ENCODE assay signal across 20 cellular contexts in the genomic region with DNA sequence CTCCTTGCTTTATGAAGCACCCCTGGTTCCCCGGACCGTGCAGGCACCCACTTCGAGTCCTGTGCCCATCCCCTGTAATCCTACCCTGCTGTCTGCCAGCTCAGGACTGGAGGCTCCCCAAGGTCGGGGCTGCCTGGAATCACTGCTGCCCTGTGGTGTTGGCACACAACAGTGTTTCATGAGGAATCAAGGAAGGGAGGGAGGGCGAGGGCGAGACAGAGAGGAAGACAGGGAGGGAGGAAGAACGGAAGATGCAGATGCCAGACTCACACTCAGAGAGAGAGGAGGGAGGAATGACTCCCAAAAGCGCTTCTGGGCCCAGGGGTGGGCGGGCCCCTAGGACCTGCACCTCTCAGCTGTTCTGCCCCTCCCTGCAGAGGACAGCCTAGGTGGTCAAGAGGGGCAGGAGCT. TPM values are rescaled to one million over a fixed set of nuclear protein-coding genes. Genes with fewer than 3 reads are reported as not detected.
DNase-seq lines count a peak whose midpoint lies in the region; ATAC-seq, FAIRE-seq and TF ChIP-seq lines count a peak whose summit lies in the region.
"Had no signal": no experiment of that assay in that cellular context is flagged by ENCODE, and none has a peak within 500 bp of the region (broad histone marks: within the 10 kb centered on the region; RNA-seq: fewer than 3 reads in every experiment).

No MANE protein-coding gene starts in this region.

- H3K4me3 ChIP-seq in right cardiac atrium (ENCODE audit: low read length), result no peak overlapping the region
- H3K4me3 ChIP-seq in H1 (ENCODE audit: extremely low read depth in 1 of 4, insufficient read depth in 2 of 4, low read depth in 3 of 4, low read length in 4 of 4), result no peak overlapping the region
- no peak overlapping the region for H3K4me3 ChIP-seq in thoracic aorta
- H3K4me3 ChIP-seq in adrenal gland, result no peak overlapping the region
- H3K4me3 ChIP-seq: BLaER1, GM23338 had no signal

- ATAC-seq in right cardiac atrium (no peak), Right ventricle myocardium superior (ENCODE audit: poor library complexity) (no peak), thoracic aorta (ENCODE audit: insufficient number of reproducible peaks, low FRiP score, low read depth) (no peak)
- ATAC-seq: GM23338, HCT116 had no signal

- H2BK120ac ChIP-seq in H1 (replicated peaks; ENCODE audit: low read depth, low read length), result no peak overlapping the region

- no peak overlapping the region for H2BK5ac ChIP-seq in H1 (ENCODE audit: low read depth, low read length)

- H2BK12ac ChIP-seq in H1 (ENCODE audit: low read depth, low read length), result peak overlapping the region; percentile 68; the same call in 1 of the 2 replicates

- no peak overlapping the region for H3K4me2 ChIP-seq in H1 (ENCODE audit: insufficient read depth in 1 of 2, low read depth in 2 of 2, low read length in 2 of 2)
- H3K4me2 ChIP-seq: BLaER1, GM23338 had no signal

- H4K20me1 ChIP-seq in H1 (replicated peaks in 1 of 2; ENCODE audit: control insufficient read depth in 1 of 2, insufficient read depth in 2 of 2, low read length in 2 of 2), result no peaks in the 10 kb centered on the region
- H4K20me1 ChIP-seq: BLaER1 had no signal

- TF ChIP-seq CTCF in H1 (IDR thresholded peaks at IDR 0.05; ENCODE audit: control extremely low read depth in 1 of 3, insufficient read depth in 1 of 3, low read depth in 1 of 3, low read length in 3 of 3), result no peak
- TF ChIP-seq CTCF in thoracic aorta (IDR thresholded peaks at IDR 0.05), result no peak
- TF ChIP-seq CTCF in adrenal gland (IDR thresholded peaks at IDR 0.05), result no peak

- 72% methylated on average over 9 of the region's 9 CpGs for WGBS in right cardiac atrium
- WGBS in H1 (ENCODE audit: extremely low coverage in 1 of 2, insufficient coverage in 1 of 2, insufficient read length in 1 of 2, insufficient replicate concordance in 2 of 2, low coverage in 1 of 2, low lambda C conversion rate in 2 of 2, missing lambda C conversion rate in 1 of 2), 2 experiments, result 72% methylated on average over 7 of the region's 9 CpGs; no CpG with 5 or more reads in 1 of the 2 experiments
- whole genome bisulfite sequencing in adrenal gland, 4 donors, result 57 to 71% (median 61%) methylated on average over 7 to 9 of the region's 9 CpGs

- H4K5ac ChIP-seq in H1 (ENCODE audit: insufficient read length, low read depth, low read length), result no peak overlapping the region

- no peak for TF ChIP-seq EP300 in H1 (IDR thresholded peaks at IDR 0.05; ENCODE audit: borderline replicate concordance in 1 of 2, low read depth in 2 of 2, low read length in 2 of 2)

- H3K18ac ChIP-seq in H1 (ENCODE audit: extremely low read depth, low read length), result no peak overlapping the region; the same call in 1 of the 2 replicates

- H2BK20ac ChIP-seq in H1 (ENCODE audit: low read length), result no peak overlapping the region

- H2BK15ac ChIP-seq in H1 (ENCODE audit: low read length), result no peak overlapping the region

- H3K9me3 ChIP-seq in right cardiac atrium (ENCODE audit: control insufficient read depth, low read length) (no peaks in the 10 kb centered on the region), H1 (ENCODE audit: insufficient read depth in 2 of 2, low read depth in 1 of 2, low read length in 1 of 2) (peaks cover 6 to 8% of the 10 kb centered on the region in 2 experiments; a peak in 3 of 4 replicates), thoracic aorta (peaks cover under 1% of the 10 kb centered on the region), adrenal gland (replicated peaks in 1 of 3) (no peaks in the 10 kb centered on the region)

- no peak overlapping the region for H3K4ac ChIP-seq in H1 (replicated peaks; ENCODE audit: insufficient read length, low read depth, low read length)

- peaks cover 3% of the 10 kb centered on the region; the same call in 1 of the 2 replicates for H3K23me2 ChIP-seq in H1 (ENCODE audit: low read depth, low read length)

- H2AK5ac ChIP-seq in H1 (ENCODE audit: low read depth, low read length), result no peak overlapping the region

- H3K27me3 ChIP-seq in right cardiac atrium (ENCODE audit: control insufficient read depth, insufficient read depth) (no peaks in the 10 kb centered on the region), H1 (replicated peaks in 1 of 4; ENCODE audit: control insufficient read depth in 3 of 4, extremely low read depth in 1 of 4, insufficient read depth in 3 of 4, low read length in 3 of 4) (peaks cover 0 to 27% (median 25%) of the 10 kb centered on the region in 4 experiments; a peak in 5 of 7 replicates), thoracic aorta (replicated peaks; ENCODE audit: insufficient read depth) (no peaks in the 10 kb centered on the region), adrenal gland (peaks cover 33% of the 10 kb centered on the region)

- FAIRE-seq in H1 (lab: Jason Lieb, UNC), result no peak
- FAIRE-seq: HTR-8/SVneo had no signal

- H3K27ac ChIP-seq in right cardiac atrium (ENCODE audit: low read length), result no peak overlapping the region
- no peak overlapping the region for H3K27ac ChIP-seq in H1 (ENCODE audit: low read depth, low read length)
- peak overlapping the region; percentile 77 to 86 for H3K27ac ChIP-seq in thoracic aorta
- no peak overlapping the region for H3K27ac ChIP-seq in adrenal gland
- H3K27ac ChIP-seq: BLaER1 had no signal

- POLR2A ChIA-PET in H1 (lab: Charles Lee; ENCODE audit: partially characterized antibody), result interaction anchor here (0.6 to 1.0 kb wide), 2 partner anchors 43 to 93 kb away, joined by 3 read pairs; no protein-coding TSS in a partner anchor

- TF ChIP-seq POLR2A in H1 (IDR thresholded peaks at IDR 0.05; ENCODE audit: control extremely low read depth in 1 of 2, low read depth in 2 of 2, low read length in 2 of 2) (no peak), adrenal gland (IDR thresholded peaks at IDR 0.05) (no peak)

- H2AFZ ChIP-seq in H1 (ENCODE audit: low read length), result no peak overlapping the region
- H2AFZ ChIP-seq: GM23338 had no signal

- TF ChIP-seq RAD21 in H1 (IDR thresholded peaks at IDR 0.05 in 1 of 2, conservative IDR thresholded peaks at IDR 0.05 in 1 of 2; ENCODE audit: low read depth in 2 of 2, low read length in 2 of 2), result no peak

- H4K91ac ChIP-seq in H1 (replicated peaks; ENCODE audit: insufficient read length, low read length), result no peak overlapping the region

- H3K36me3 ChIP-seq in H1 (ENCODE audit: control insufficient read depth in 2 of 4, insufficient read depth in 4 of 4, low read length in 3 of 4), result no peaks in the 10 kb centered on the region; a peak in 2 of 8 replicates
- H3K36me3 ChIP-seq in thoracic aorta, result no peaks in the 10 kb centered on the region
- no peaks in the 10 kb centered on the region for H3K36me3 ChIP-seq in adrenal gland (replicated peaks in 1 of 2)
- H3K36me3 ChIP-seq: BLaER1 had no signal

- no peak overlapping the region for H4K8ac ChIP-seq in H1 (ENCODE audit: extremely low read depth, insufficient read depth, low read length)

- H3K9ac ChIP-seq in H1 (replicated peaks in 1 of 4; ENCODE audit: extremely low read depth in 1 of 4, low read depth in 3 of 4, low read length in 3 of 4), result no peak overlapping the region
- H3K9ac ChIP-seq: BLaER1 had no signal

- intact Hi-C loops in right cardiac atrium (cut with DNase I), result no loop called here
- intact Hi-C loops in Right ventricle myocardium superior (cut with DNase I), result no loop called here
- intact Hi-C loops in adrenal gland (cut with DNase I), result no loop called here

- DNase-seq in right cardiac atrium (peak in 2 of 3 donors; percentile 19 to 41), Right ventricle myocardium superior (no peak), H1 (ENCODE audit: low read depth in 1 of 2, low spot score in 2 of 2) (no peak), thoracic aorta (ENCODE audit: low spot score) (no peak), adrenal gland (no peak), GF-D8 (lab: John Stamatoyannopoulos, UW) (no peak)
- no peak for DNase-seq in activated CD8-positive, alpha-beta memory T cell treated with anti-CD3 and anti-CD28 coated beads, Interleukin-2, amount 50 U/mL, for 48 hours
- DNase-seq: 8988T; CD4-positive, alpha-beta memory T cell; DMS153; DMS79; GDM1; H7; HFFc6 had no signal

- H3K79me1 ChIP-seq in H1 (ENCODE audit: low read depth, low read length), result no peaks in the 10 kb centered on the region

- CTCF ChIA-PET in H1 (lab: Charles Lee; ENCODE audit: partially characterized antibody), result interaction anchor here (1.0 to 1.3 kb wide), 3 partner anchors 101 to 229 kb away, joined by 3 read pairs; no protein-coding TSS in a partner anchor

- H3K23ac ChIP-seq in H1 (ENCODE audit: insufficient read length), result no peak overlapping the region

- no peaks in the 10 kb centered on the region for H3K79me2 ChIP-seq in H1 (ENCODE audit: control insufficient read depth in 1 of 2, insufficient read depth in 2 of 2, low read length in 2 of 2)

- no peak overlapping the region for H3K14ac ChIP-seq in H1 (ENCODE audit: insufficient read length)

- H3K4me1 ChIP-seq in right cardiac atrium (ENCODE audit: control insufficient read depth, insufficient read depth, low read length) (no peaks in the 10 kb centered on the region), H1 (replicated peaks in 1 of 4; ENCODE audit: control insufficient read depth in 3 of 4, insufficient read depth in 4 of 4, low read length in 3 of 4) (peaks cover 0 to 33% (median 24%) of the 10 kb centered on the region in 4 experiments; a peak in 6 of 7 replicates), thoracic aorta (ENCODE audit: control insufficient read depth in 1 of 2, low read depth in 2 of 2) (peaks cover 37 to 71% of the 10 kb centered on the region in 2 donors), adrenal gland (replicated peaks in 1 of 2) (no peaks in the 10 kb centered on the region)

- H3K56ac ChIP-seq in H1 (replicated peaks; ENCODE audit: insufficient read length, low read depth, low read length), result no peak overlapping the region

TF ChIP-seq in H1, 55 proteins besides CTCF, POLR2A, EP300 and RAD21 (continues in another document):
- TF ChIP-seq ASH2L (IDR thresholded peaks at IDR 0.05; ENCODE audit: low read length) (no peak), FOSL1 (IDR thresholded peaks at IDR 0.05; ENCODE audit: insufficient read depth, low read depth, low read length) (no peak), NRF1 (IDR thresholded peaks at IDR 0.05; ENCODE audit: low read depth, low read length) (no peak), EZH2 (IDR thresholded peaks at IDR 0.05; ENCODE audit: low read depth, low read length, severe bottlenecking) (no peak)

RNA-seq across cellular contexts. Expression of a gene that starts 42.9 kb away (rescaled TPM):
- total RNA-seq in right cardiac atrium (1 to 10 TPM; 3.0 to 4.6 (median 3.5) TPM), Right ventricle myocardium superior (6.2 TPM), thoracic aorta (100 to 1,000 TPM; 105 to 232 TPM), adrenal gland (10 to 100 TPM in 3 of 8 donors, 1 to 10 TPM in 5; 1.7 to 34.0 (median 5.5) TPM)
- polyA plus RNA-seq in right cardiac atrium (4.8 TPM), H1 (2011; rRNA removed) (14.6 and 27.3 TPM in 2 replicates), adrenal gland (1 to 10 TPM; 1.2 to 9.2 (median 5.7) TPM)
- total RNA-seq in H1 (2021; fragmentation: NEBNext Ultra II Directional; extraction: Animal tissue kit (Norgen Biotek cat#: 25700)), result 13.8 and 14.8 TPM in 2 replicates
- polyA plus RNA-seq in H1 (2011; cell fraction: cytosol; rRNA removed), result 15.1 TPM
- 35.4 TPM for polyA plus RNA-seq in H1 (2011; cell fraction: nucleus; rRNA removed)
- 4.8 to 12.3 TPM (median 11.4 TPM) in 4 replicates for polyA plus RNA-seq in H1 (2012, experiment 1 of 2)
- 5.9 TPM for polyA plus RNA-seq in H1 (2012, experiment 2 of 2)
- polyA plus RNA-seq in H1 (2013, experiment 1 of 2), result 9.6 TPM
- 8.5 TPM for polyA plus RNA-seq in H1 (2013, experiment 2 of 2)
- polyA minus RNA-seq in H1 (2011; rRNA and poly(A)+ RNA removed), result 10.0 and 12.3 TPM in 2 replicates
- polyA minus RNA-seq in H1 (2011; cell fraction: cytosol; rRNA and poly(A)+ RNA removed), result 11.6 TPM
- 16.3 TPM for polyA minus RNA-seq in H1 (2011; cell fraction: nucleus; rRNA and poly(A)+ RNA removed)
- total RNA-seq: CD4-positive, alpha-beta memory T cell had no signal
- polyA plus RNA-seq: AG04450; CD14-positive monocyte; CD4-positive, alpha-beta memory T cell had no signal

Comparison
In these comparisons a context has a peak if more than half of its experiments do, and no peak if none do; other contexts are left out.
1. DNase-seq: peak in right cardiac atrium (2 of 3); none in Right ventricle myocardium superior (single experiment), H1 (0 of 2), thoracic aorta (single experiment), adrenal gland (0 of 7), activated CD8-positive, alpha-beta memory T cell treated with anti-CD3 and anti-CD28 coated beads, Interleukin-2, amount 50 U/mL, for 48 hours (single experiment) and GF-D8 (single experiment).
2. H3K27ac ChIP-seq: peak in thoracic aorta (2 of 2); none in right cardiac atrium (single experiment), H1 (single experiment) and adrenal gland (0 of 5).